Comparison of ENCODE assay signal across 1 cellular context in the genomic region with DNA sequence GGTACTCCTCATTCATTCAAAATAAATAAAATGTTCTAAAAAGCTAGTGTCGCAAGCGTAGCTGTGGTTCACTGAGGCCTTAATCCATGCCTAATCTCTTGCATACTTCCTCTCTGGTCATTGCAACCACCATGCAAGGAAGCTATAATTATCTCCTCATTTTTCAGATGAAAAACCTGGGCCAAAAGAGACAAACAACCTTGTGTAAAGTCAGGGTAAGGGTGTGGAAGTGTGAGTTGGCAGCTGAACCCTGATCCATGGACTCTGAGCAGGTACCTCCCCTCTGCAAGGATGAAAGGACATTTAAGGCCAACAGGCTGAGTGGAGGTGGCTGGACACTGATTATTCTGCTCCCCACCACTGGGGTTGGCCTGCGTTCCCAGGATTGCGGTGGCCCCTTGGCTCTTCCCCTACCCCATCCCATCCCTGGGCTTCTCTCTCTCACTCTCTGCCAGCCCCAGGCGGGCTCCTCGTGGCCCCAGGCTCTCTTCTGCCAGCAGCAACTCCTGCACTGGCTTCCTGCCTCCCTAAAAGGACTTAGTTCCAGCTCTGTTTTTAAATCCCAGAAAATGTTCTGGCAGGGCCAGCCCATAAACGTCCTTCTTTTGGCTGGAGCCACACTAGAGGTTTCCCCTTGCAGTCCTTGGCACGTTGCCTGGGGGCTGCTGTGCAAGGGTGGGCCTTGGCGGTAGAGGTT.
TF ChIP-seq lines count a peak whose summit lies in the region.

No MANE protein-coding gene starts in this region.

TF ChIP-seq in HepG2, 621 proteins besides CTCF, POLR2A, EP300 and RAD21 (continued from another document and continues in another):
- TF ChIP-seq, protein P1, sequence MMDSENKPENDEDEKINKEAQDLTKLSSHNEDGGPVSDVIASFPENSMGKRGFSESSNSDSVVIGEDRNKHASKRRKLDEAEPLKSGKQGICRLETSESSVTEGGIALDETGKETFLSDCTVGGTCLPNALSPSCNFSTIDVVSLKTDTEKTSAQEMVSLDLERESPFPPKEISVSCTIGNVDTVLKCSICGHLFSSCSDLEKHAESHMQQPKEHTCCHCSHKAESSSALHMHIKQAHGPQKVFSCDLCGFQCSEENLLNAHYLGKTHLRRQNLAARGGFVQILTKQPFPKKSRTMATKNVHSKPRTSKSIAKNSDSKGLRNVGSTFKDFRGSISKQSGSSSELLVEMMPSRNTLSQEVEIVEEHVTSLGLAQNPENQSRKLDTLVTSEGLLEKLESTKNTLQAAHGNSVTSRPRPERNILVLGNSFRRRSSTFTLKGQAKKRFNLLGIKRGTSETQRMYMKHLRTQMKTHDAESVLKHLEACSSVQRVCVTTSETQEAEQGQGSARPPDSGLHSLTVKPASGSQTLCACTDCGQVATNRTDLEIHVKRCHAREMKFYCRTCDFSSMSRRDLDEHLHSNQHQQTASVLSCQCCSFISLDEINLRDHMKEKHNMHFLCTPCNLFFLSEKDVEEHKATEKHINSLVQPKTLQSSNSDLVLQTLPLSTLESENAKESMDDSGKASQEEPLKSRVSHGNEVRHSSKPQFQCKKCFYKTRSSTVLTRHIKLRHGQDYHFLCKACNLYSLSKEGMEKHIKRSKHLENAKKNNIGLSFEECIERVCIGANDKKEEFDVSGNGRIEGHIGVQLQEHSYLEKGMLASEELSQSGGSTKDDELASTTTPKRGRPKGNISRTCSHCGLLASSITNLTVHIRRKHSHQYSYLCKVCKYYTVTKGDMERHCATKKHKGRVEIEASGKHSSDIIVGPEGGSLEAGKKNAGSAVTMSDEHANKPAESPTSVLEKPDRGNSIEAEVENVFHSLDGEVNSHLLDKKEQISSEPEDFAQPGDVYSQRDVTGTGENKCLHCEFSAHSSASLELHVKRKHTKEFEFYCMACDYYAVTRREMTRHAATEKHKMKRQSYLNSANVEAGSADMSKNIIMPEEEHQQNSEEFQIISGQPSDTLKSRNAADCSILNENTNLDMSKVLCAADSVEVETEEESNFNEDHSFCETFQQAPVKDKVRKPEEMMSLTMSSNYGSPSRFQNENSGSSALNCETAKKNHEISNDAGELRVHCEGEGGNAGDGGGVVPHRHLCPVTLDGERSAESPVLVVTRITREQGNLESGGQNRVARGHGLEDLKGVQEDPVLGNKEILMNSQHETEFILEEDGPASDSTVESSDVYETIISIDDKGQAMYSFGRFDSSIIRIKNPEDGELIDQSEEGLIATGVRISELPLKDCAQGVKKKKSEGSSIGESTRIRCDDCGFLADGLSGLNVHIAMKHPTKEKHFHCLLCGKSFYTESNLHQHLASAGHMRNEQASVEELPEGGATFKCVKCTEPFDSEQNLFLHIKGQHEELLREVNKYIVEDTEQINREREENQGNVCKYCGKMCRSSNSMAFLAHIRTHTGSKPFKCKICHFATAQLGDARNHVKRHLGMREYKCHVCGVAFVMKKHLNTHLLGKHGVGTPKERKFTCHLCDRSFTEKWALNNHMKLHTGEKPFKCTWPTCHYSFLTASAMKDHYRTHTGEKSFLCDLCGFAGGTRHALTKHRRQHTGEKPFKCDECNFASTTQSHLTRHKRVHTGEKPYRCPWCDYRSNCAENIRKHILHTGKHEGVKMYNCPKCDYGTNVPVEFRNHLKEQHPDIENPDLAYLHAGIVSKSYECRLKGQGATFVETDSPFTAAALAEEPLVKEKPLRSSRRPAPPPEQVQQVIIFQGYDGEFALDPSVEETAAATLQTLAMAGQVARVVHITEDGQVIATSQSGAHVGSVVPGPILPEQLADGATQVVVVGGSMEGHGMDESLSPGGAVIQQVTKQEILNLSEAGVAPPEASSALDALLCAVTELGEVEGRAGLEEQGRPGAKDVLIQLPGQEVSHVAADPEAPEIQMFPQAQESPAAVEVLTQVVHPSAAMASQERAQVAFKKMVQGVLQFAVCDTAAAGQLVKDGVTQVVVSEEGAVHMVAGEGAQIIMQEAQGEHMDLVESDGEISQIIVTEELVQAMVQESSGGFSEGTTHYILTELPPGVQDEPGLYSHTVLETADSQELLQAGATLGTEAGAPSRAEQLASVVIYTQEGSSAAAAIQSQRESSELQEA (CRISPR knock-in tag; IDR thresholded peaks at IDR 0.05; ENCODE audit: not compliant biosample characterization), result no peak
- TF ChIP-seq PRPF4 (IDR thresholded peaks at IDR 0.05; ENCODE audit: low read depth, low read length, poor library complexity, severe bottlenecking) (no peak), SALL1 (CRISPR knock-in tag; IDR thresholded peaks at IDR 0.05) (peak; percentile 52), ARNT2 (CRISPR knock-in tag; IDR thresholded peaks at IDR 0.05; ENCODE audit: low read depth) (no peak), THAP11 (CRISPR knock-in tag; IDR thresholded peaks at IDR 0.05) (no peak), XRCC5 (optimal IDR thresholded peaks at IDR 0.05; ENCODE audit: low read length) (peak; percentile 35), ZNF136 (CRISPR knock-in tag; IDR thresholded peaks at IDR 0.05; ENCODE audit: low read depth) (no peak), ZNF619 (CRISPR knock-in tag; IDR thresholded peaks at IDR 0.05) (no peak), TGIF2 (CRISPR knock-in tag; IDR thresholded peaks at IDR 0.05) (no peak), MATR3 (CRISPR knock-in tag; IDR thresholded peaks at IDR 0.05) (no peak), HNF4G (IDR thresholded peaks at IDR 0.05; ENCODE audit: borderline replicate concordance, low read depth, low read length) (peak; percentile 77; the same call in 1 of the 2 replicates), HNF4G (CRISPR knock-in tag; IDR thresholded peaks at IDR 0.05; ENCODE audit: borderline replicate concordance, low read depth) (peak; percentile 57; the same call in 1 of the 2 replicates), CHD4 (IDR thresholded peaks at IDR 0.05; ENCODE audit: borderline replicate concordance, low read length) (no peak), SP4 (CRISPR knock-in tag; IDR thresholded peaks at IDR 0.05) (no peak), ASH2L (IDR thresholded peaks at IDR 0.05; ENCODE audit: insufficient read length, low read depth, low read length) (no peak), TEAD3 (CRISPR knock-in tag; optimal IDR thresholded peaks at IDR 0.05; ENCODE audit: borderline replicate concordance) (no peak), CEBPG (CRISPR knock-in tag; IDR thresholded peaks at IDR 0.05) (no peak), MED1 (CRISPR knock-in tag; IDR thresholded peaks at IDR 0.05) (0 out of 2 replicates have a peak, but pooled peaks have one; percentile 46), KAT8 (CRISPR knock-in tag; IDR thresholded peaks at IDR 0.05) (no peak), NFKBIZ (CRISPR knock-in tag; IDR thresholded peaks at IDR 0.05) (no peak), SAFB2 (CRISPR knock-in tag; IDR thresholded peaks at IDR 0.05; ENCODE audit: borderline replicate concordance, low read depth) (no peak), ZNF451 (CRISPR knock-in tag; IDR thresholded peaks at IDR 0.05) (no peak), ZNF577 (CRISPR knock-in tag; IDR thresholded peaks at IDR 0.05; ENCODE audit: borderline replicate concordance, low read depth) (no peak), FOXC1 (CRISPR knock-in tag; IDR thresholded peaks at IDR 0.05; ENCODE audit: borderline replicate concordance) (no peak), YEATS4 (CRISPR knock-in tag; IDR thresholded peaks at IDR 0.05; ENCODE audit: borderline replicate concordance) (no peak)
- TF ChIP-seq, protein P2, sequence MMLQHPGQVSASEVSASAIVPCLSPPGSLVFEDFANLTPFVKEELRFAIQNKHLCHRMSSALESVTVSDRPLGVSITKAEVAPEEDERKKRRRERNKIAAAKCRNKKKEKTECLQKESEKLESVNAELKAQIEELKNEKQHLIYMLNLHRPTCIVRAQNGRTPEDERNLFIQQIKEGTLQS (CRISPR knock-in tag; IDR thresholded peaks at IDR 0.05), result no peak
- TF ChIP-seq, protein P3, sequence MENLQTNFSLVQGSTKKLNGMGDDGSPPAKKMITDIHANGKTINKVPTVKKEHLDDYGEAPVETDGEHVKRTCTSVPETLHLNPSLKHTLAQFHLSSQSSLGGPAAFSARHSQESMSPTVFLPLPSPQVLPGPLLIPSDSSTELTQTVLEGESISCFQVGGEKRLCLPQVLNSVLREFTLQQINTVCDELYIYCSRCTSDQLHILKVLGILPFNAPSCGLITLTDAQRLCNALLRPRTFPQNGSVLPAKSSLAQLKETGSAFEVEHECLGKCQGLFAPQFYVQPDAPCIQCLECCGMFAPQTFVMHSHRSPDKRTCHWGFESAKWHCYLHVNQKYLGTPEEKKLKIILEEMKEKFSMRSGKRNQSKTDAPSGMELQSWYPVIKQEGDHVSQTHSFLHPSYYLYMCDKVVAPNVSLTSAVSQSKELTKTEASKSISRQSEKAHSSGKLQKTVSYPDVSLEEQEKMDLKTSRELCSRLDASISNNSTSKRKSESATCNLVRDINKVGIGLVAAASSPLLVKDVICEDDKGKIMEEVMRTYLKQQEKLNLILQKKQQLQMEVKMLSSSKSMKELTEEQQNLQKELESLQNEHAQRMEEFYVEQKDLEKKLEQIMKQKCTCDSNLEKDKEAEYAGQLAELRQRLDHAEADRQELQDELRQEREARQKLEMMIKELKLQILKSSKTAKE (CRISPR knock-in tag; IDR thresholded peaks at IDR 0.05; ENCODE audit: borderline replicate concordance), result no peak
- TF ChIP-seq, protein P4, sequence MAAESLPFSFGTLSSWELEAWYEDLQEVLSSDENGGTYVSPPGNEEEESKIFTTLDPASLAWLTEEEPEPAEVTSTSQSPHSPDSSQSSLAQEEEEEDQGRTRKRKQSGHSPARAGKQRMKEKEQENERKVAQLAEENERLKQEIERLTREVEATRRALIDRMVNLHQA (CRISPR knock-in tag; IDR thresholded peaks at IDR 0.05), result no peak
- TF ChIP-seq, protein P5, sequence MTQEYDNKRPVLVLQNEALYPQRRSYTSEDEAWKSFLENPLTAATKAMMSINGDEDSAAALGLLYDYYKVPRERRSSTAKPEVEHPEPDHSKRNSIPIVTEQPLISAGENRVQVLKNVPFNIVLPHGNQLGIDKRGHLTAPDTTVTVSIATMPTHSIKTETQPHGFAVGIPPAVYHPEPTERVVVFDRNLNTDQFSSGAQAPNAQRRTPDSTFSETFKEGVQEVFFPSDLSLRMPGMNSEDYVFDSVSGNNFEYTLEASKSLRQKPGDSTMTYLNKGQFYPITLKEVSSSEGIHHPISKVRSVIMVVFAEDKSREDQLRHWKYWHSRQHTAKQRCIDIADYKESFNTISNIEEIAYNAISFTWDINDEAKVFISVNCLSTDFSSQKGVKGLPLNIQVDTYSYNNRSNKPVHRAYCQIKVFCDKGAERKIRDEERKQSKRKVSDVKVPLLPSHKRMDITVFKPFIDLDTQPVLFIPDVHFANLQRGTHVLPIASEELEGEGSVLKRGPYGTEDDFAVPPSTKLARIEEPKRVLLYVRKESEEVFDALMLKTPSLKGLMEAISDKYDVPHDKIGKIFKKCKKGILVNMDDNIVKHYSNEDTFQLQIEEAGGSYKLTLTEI (CRISPR knock-in tag; conservative IDR thresholded peaks at IDR 0.05), result no peak
- TF ChIP-seq, protein P6, sequence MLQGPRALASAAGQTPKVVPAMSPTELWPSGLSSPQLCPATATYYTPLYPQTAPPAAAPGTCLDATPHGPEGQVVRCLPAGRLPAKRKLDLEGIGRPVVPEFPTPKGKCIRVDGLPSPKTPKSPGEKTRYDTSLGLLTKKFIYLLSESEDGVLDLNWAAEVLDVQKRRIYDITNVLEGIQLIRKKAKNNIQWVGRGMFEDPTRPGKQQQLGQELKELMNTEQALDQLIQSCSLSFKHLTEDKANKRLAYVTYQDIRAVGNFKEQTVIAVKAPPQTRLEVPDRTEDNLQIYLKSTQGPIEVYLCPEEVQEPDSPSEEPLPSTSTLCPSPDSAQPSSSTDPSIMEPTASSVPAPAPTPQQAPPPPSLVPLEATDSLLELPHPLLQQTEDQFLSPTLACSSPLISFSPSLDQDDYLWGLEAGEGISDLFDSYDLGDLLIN (CRISPR knock-in tag; IDR thresholded peaks at IDR 0.05; ENCODE audit: borderline replicate concordance), result no peak
- TF ChIP-seq, protein P7, sequence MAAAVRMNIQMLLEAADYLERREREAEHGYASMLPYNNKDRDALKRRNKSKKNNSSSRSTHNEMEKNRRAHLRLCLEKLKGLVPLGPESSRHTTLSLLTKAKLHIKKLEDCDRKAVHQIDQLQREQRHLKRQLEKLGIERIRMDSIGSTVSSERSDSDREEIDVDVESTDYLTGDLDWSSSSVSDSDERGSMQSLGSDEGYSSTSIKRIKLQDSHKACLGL (CRISPR knock-in tag; IDR thresholded peaks at IDR 0.05), result no peak
- TF ChIP-seq, protein P8, sequence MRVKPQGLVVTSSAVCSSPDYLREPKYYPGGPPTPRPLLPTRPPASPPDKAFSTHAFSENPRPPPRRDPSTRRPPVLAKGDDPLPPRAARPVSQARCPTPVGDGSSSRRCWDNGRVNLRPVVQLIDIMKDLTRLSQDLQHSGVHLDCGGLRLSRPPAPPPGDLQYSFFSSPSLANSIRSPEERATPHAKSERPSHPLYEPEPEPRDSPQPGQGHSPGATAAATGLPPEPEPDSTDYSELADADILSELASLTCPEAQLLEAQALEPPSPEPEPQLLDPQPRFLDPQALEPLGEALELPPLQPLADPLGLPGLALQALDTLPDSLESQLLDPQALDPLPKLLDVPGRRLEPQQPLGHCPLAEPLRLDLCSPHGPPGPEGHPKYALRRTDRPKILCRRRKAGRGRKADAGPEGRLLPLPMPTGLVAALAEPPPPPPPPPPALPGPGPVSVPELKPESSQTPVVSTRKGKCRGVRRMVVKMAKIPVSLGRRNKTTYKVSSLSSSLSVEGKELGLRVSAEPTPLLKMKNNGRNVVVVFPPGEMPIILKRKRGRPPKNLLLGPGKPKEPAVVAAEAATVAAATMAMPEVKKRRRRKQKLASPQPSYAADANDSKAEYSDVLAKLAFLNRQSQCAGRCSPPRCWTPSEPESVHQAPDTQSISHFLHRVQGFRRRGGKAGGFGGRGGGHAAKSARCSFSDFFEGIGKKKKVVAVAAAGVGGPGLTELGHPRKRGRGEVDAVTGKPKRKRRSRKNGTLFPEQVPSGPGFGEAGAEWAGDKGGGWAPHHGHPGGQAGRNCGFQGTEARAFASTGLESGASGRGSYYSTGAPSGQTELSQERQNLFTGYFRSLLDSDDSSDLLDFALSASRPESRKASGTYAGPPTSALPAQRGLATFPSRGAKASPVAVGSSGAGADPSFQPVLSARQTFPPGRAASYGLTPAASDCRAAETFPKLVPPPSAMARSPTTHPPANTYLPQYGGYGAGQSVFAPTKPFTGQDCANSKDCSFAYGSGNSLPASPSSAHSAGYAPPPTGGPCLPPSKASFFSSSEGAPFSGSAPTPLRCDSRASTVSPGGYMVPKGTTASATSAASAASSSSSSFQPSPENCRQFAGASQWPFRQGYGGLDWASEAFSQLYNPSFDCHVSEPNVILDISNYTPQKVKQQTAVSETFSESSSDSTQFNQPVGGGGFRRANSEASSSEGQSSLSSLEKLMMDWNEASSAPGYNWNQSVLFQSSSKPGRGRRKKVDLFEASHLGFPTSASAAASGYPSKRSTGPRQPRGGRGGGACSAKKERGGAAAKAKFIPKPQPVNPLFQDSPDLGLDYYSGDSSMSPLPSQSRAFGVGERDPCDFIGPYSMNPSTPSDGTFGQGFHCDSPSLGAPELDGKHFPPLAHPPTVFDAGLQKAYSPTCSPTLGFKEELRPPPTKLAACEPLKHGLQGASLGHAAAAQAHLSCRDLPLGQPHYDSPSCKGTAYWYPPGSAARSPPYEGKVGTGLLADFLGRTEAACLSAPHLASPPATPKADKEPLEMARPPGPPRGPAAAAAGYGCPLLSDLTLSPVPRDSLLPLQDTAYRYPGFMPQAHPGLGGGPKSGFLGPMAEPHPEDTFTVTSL (CRISPR knock-in tag; IDR thresholded peaks at IDR 0.05; ENCODE audit: borderline replicate concordance), result no peak
